ENCODE assay signal across 2 cellular contexts in genomic region chr12:122184522-122184921, GRCh38.
TF ChIP-seq lines count a peak whose summit lies in the region.

No MANE protein-coding gene starts in this region.

TF ChIP-seq in WTC11, 78 proteins besides CTCF, POLR2A, EP300 and RAD21 (continued from another document):
- TF ChIP-seq AFF4 (CRISPR knock-in tag; IDR thresholded peaks at IDR 0.05; ENCODE audit: borderline replicate concordance) (no peak), HMGA2 (CRISPR knock-in tag; IDR thresholded peaks at IDR 0.05) (no peak), NFE2L1 (CRISPR knock-in tag; IDR thresholded peaks at IDR 0.05) (no peak), JUN (CRISPR knock-in tag; IDR thresholded peaks at IDR 0.05) (no peak)
- TF ChIP-seq, protein P1, sequence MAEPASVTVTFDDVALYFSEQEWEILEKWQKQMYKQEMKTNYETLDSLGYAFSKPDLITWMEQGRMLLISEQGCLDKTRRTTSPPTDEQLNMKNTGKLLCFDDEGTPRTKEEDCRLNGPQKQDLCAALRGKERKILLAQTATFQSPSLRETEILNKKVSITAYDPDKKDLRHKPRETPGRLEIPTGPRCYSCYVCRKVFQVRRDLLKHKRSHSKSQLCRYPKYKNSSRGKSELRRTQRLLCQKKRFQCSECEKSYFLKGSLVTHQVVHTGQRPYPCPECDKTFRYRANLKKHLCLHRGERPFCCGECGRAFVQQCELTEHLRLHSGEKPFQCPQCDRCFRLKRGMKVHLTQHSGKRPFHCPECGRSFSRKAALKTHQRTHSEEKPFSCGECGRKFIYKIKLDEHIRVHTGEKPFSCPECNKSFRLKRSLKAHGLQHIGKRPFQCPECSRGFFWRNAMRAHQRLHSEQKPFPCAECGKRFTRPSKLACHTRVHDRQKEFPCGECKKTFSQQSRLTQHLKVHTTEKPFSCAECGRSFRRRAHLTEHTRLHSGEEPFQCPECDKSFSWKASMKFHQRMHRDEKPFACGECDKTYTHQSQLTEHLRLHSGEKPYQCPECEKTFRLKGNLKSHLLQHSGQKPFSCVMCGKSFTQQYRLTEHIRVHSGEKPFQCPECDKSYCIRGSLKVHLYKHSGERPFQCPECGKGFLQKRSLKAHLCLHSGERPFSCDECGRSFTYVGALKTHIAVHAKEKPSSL (CRISPR knock-in tag; conservative IDR thresholded peaks at IDR 0.05): no peak
- TF ChIP-seq, protein P2, sequence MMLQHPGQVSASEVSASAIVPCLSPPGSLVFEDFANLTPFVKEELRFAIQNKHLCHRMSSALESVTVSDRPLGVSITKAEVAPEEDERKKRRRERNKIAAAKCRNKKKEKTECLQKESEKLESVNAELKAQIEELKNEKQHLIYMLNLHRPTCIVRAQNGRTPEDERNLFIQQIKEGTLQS (CRISPR knock-in tag; conservative IDR thresholded peaks at IDR 0.05): no peak

TF ChIP-seq in SK-N-SH, 30 proteins besides CTCF, POLR2A, EP300 and RAD21:
- TF ChIP-seq REST (IDR thresholded peaks at IDR 0.05; ENCODE audit: low read depth, low read length) (no peak), TCF12 (IDR thresholded peaks at IDR 0.05) (no peak), ELF1 (IDR thresholded peaks at IDR 0.05) (no peak), SIN3A (IDR thresholded peaks at IDR 0.05; ENCODE audit: borderline replicate concordance, low read depth, low read length) (no peak), MXI1 (IDR thresholded peaks at IDR 0.05; ENCODE audit: low read depth, low read length) (no peak), GABPA (IDR thresholded peaks at IDR 0.05; ENCODE audit: low read depth) (no peak), USF2 (IDR thresholded peaks at IDR 0.05; ENCODE audit: borderline replicate concordance, low read depth, low read length) (no peak)
